6 cellular contexts compared by ENCODE assay signal in the genomic region with DNA sequence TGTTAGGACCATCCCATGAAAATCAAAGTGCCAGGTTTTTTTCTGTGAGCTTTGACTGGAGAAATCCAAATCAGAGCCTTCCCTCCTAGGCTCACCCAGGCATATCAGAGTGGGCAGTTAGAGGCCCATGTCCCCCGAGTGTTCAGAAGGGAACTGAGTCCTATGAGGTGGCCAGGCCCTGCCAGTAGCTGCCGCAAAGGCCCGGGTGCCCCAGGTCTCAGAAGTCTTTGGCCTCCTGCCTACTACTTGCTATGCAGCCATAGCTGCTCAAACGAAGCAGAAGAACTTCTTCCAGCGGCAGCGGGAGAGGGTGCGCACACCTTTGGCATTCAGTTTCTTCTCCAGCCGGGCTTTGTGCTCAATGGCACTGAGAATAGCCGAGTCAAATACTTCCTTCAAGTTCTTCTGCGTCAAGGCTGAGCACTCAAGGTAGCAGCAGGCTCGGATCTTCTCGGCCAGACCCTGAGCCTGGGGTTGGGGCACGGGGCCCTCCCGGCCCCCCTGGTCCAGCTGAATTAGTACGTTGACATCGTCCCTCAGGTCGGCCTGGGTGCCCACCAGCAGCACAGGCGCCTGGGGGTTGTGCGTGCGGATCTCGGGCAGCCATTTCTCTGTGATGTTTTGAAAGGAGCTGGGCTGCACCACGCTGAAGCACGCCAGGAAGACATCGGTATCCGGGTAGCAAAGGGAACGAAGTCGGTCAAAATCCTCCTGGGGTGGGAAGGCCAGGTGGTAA. TPM values are rescaled to one million over a fixed set of nuclear protein-coding genes. Genes with fewer than 3 reads are reported as not detected.
DNase-seq lines count a peak whose midpoint lies in the region; ATAC-seq and TF ChIP-seq lines count a peak whose summit lies in the region.

No MANE protein-coding gene starts in this region.

- TF ChIP-seq CTCF in GM12864 (IDR thresholded peaks at IDR 0.05; ENCODE audit: low read depth, low read length, missing control alignments): no peak
- TF ChIP-seq CTCF in activated CD8-positive, alpha-beta T cell treated with anti-CD3 and anti-CD28 coated beads for 36 hours (IDR thresholded peaks at IDR 0.05): no peak
- TF ChIP-seq CTCF in nephron (IDR thresholded peaks at IDR 0.05; ENCODE audit: unreplicated experiment in 3 of 3): no peak

- POLR2A ChIA-PET in activated CD8-positive, alpha-beta T cell treated with anti-CD3 and anti-CD28 coated beads for 36 hours (lab: Charles Lee): interaction anchor here (0.8 to 1.8 kb wide), 4 partner anchors 10 to 104 kb away, joined by 4 to 5 read pairs (median 4); partner anchors contain the start of gene VPS18

- peak overlapping the region; percentile 67 for H3K4me3 ChIP-seq in GM12864 (ENCODE audit: low read depth, low read length)

- CTCF ChIA-PET in activated CD8-positive, alpha-beta T cell treated with anti-CD3 and anti-CD28 coated beads for 36 hours (lab: Charles Lee): interaction anchor here (0.7 to 4.2 kb wide), 11 partner anchors 12 to 68 kb away, joined by 3 to 25 read pairs (median 6); partner anchors contain the start of genes SPINT1 and VPS18

- peaks cover 18% of the 10 kb centered on the region for H3K4me1 Mint-ChIP-seq in activated CD8-positive, alpha-beta T cell treated with anti-CD3 and anti-CD28 coated beads for 36 hours (ENCODE audit: low read depth)
- peaks cover 5% of the 10 kb centered on the region for H3K4me1 Mint-ChIP-seq in nephron

- no peak for DNase-seq in GM12864 (ENCODE audit: low read depth)
- DNase-seq in activated CD8-positive, alpha-beta T cell treated with anti-CD3 and anti-CD28 coated beads for 36 hours: no peak
- no peak for DNase-seq in NCI-H2029 treated with DMSO at 0.1 percent for 48 hours (lab: John Stamatoyannopoulos, UW)
- no peak for DNase-seq in NCI-H146 (lab: John Stamatoyannopoulos, UW)
- DNase-seq in SW480 (ENCODE audit: low spot score): no peak

- H3K4me3 Mint-ChIP-seq in activated CD8-positive, alpha-beta T cell treated with anti-CD3 and anti-CD28 coated beads for 36 hours: peak overlapping the region; percentile 77
- peak overlapping the region; percentile 70 to 78 (median 76) for H3K4me3 Mint-ChIP-seq in nephron

- ATAC-seq in activated CD8-positive, alpha-beta T cell treated with anti-CD3 and anti-CD28 coated beads for 36 hours: no peak

- H3K27me3 Mint-ChIP-seq in activated CD8-positive, alpha-beta T cell treated with anti-CD3 and anti-CD28 coated beads for 36 hours: peaks cover 9% of the 10 kb centered on the region
- peaks cover 20% of the 10 kb centered on the region for H3K27me3 Mint-ChIP-seq in nephron (ENCODE audit: low read depth)

- no peaks in the 10 kb centered on the region for H3K9me3 Mint-ChIP-seq in activated CD8-positive, alpha-beta T cell treated with anti-CD3 and anti-CD28 coated beads for 36 hours
- H3K9me3 Mint-ChIP-seq in nephron: no peaks in the 10 kb centered on the region

- intact Hi-C loops in activated CD8-positive, alpha-beta T cell treated with anti-CD3 and anti-CD28 coated beads for 36 hours (cut with micrococcal nuclease): no loop called here

- no peaks in the 10 kb centered on the region for H3K36me3 Mint-ChIP-seq in activated CD8-positive, alpha-beta T cell treated with anti-CD3 and anti-CD28 coated beads for 36 hours (ENCODE audit: low read depth)
- H3K36me3 Mint-ChIP-seq in nephron (ENCODE audit: low read depth): no peaks in the 10 kb centered on the region

- no peak overlapping the region for H3K27ac Mint-ChIP-seq in activated CD8-positive, alpha-beta T cell treated with anti-CD3 and anti-CD28 coated beads for 36 hours
- H3K27ac Mint-ChIP-seq in nephron: peak overlapping the region in 1 of 3 experiments; percentile 83

RNA-seq across cellular contexts. Expression of gene RHOV, which starts 1.1 kb away (rescaled TPM):
- under 1 TPM; 0.40 to 0.41 TPM for total RNA-seq in activated CD8-positive, alpha-beta T cell treated with anti-CD3 and anti-CD28 coated beads for 36 hours

RNA-seq across cellular contexts. Expression of gene VPS18, which starts 21.3 kb away (rescaled TPM):
- total RNA-seq in activated CD8-positive, alpha-beta T cell treated with anti-CD3 and anti-CD28 coated beads for 36 hours: 1 to 10 TPM; 6.1 TPM

RNA-seq across cellular contexts. Expression of gene SPINT1, which starts 29.1 kb away (rescaled TPM):
- 1 to 10 TPM; 6.3 to 6.5 TPM for total RNA-seq in activated CD8-positive, alpha-beta T cell treated with anti-CD3 and anti-CD28 coated beads for 36 hours

RNA-seq across cellular contexts. Expression of gene PPP1R14D, which starts 44.5 kb away (rescaled TPM):
- total RNA-seq in activated CD8-positive, alpha-beta T cell treated with anti-CD3 and anti-CD28 coated beads for 36 hours: not detected

RNA-seq across cellular contexts. Expression of gene DLL4, which starts 56.2 kb away (rescaled TPM):
- not detected for total RNA-seq in activated CD8-positive, alpha-beta T cell treated with anti-CD3 and anti-CD28 coated beads for 36 hours
